ENCODE assay signal across 1 cellular context in the genomic region with DNA sequence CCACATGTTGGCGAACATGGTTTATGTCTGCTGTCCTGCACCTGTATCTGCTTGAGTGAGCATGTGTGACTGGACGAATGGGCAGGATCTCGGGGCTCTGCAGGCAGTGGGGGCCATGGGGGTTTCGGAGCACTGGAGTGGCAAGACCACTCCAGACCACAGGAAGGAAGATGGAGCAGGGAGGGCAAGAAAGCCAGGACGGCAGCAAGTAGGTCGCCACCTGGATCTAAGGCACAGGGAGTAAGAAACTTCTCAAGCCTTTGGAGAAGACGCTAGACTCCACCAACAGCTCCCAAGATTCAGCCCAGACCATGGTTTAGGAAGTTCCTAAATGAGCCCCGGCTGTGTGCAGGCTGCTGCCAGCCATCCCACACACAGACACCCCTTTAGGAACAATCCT.
TF ChIP-seq lines count a peak whose summit lies in the region.

No MANE protein-coding gene starts in this region.

TF ChIP-seq in GM23338, 12 proteins besides CTCF, POLR2A, EP300 and RAD21 (continued from another document):
- TF ChIP-seq, protein P1, sequence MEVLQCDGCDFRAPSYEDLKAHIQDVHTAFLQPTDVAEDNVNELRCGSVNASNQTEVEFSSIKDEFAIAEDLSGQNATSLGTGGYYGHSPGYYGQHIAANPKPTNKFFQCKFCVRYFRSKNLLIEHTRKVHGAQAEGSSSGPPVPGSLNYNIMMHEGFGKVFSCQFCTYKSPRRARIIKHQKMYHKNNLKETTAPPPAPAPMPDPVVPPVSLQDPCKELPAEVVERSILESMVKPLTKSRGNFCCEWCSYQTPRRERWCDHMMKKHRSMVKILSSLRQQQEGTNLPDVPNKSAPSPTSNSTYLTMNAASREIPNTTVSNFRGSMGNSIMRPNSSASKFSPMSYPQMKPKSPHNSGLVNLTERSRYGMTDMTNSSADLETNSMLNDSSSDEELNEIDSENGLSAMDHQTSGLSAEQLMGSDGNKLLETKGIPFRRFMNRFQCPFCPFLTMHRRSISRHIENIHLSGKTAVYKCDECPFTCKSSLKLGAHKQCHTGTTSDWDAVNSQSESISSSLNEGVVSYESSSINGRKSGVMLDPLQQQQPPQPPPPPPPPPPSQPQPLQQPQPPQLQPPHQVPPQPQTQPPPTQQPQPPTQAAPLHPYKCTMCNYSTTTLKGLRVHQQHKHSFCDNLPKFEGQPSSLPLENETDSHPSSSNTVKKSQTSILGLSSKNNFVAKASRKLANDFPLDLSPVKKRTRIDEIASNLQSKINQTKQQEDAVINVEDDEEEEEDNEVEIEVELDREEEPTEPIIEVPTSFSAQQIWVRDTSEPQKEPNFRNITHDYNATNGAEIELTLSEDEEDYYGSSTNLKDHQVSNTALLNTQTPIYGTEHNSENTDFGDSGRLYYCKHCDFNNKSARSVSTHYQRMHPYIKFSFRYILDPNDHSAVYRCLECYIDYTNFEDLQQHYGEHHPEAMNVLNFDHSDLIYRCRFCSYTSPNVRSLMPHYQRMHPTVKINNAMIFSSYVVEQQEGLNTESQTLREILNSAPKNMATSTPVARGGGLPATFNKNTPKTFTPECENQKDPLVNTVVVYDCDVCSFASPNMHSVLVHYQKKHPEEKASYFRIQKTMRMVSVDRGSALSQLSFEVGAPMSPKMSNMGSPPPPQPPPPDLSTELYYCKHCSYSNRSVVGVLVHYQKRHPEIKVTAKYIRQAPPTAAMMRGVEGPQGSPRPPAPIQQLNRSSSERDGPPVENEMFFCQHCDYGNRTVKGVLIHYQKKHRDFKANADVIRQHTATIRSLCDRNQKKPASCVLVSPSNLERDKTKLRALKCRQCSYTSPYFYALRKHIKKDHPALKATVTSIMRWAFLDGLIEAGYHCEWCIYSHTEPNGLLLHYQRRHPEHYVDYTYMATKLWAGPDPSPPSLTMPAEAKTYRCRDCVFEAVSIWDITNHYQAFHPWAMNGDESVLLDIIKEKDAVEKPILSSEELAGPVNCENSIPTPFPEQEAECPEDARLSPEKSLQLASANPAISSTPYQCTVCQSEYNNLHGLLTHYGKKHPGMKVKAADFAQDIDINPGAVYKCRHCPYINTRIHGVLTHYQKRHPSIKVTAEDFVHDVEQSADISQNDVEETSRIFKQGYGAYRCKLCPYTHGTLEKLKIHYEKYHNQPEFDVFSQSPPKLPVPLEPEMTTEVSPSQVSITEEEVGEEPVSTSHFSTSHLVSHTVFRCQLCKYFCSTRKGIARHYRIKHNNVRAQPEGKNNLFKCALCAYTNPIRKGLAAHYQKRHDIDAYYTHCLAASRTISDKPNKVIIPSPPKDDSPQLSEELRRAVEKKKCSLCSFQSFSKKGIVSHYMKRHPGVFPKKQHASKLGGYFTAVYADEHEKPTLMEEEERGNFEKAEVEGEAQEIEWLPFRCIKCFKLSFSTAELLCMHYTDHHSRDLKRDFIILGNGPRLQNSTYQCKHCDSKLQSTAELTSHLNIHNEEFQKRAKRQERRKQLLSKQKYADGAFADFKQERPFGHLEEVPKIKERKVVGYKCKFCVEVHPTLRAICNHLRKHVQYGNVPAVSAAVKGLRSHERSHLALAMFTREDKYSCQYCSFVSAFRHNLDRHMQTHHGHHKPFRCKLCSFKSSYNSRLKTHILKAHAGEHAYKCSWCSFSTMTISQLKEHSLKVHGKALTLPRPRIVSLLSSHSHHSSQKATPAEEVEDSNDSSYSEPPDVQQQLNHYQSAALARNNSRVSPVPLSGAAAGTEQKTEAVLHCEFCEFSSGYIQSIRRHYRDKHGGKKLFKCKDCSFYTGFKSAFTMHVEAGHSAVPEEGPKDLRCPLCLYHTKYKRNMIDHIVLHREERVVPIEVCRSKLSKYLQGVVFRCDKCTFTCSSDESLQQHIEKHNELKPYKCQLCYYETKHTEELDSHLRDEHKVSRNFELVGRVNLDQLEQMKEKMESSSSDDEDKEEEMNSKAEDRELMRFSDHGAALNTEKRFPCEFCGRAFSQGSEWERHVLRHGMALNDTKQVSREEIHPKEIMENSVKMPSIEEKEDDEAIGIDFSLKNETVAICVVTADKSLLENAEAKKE (CRISPR knock-in tag; IDR thresholded peaks at IDR 0.05) = no peak
- TF ChIP-seq CREB1 (CRISPR knock-in tag; IDR thresholded peaks at IDR 0.05; ENCODE audit: low read depth) (no peak), ZNF331 (CRISPR knock-in tag; IDR thresholded peaks at IDR 0.05; ENCODE audit: low read depth) (no peak), ZNF114 (CRISPR knock-in tag; IDR thresholded peaks at IDR 0.05) (no peak), EZH2 (IDR thresholded peaks at IDR 0.05; ENCODE audit: low read depth, unreplicated experiment) (no peak), NANOG (IDR thresholded peaks at IDR 0.05; ENCODE audit: borderline replicate concordance) (no peak), STAT1 (IDR thresholded peaks at IDR 0.05; ENCODE audit: unreplicated experiment) (no peak), POLR2AphosphoS5 (IDR thresholded peaks at IDR 0.05; ENCODE audit: low read depth) (no peak), EZH2phosphoT487 (IDR thresholded peaks at IDR 0.05; ENCODE audit: unreplicated experiment) (no peak)
- TF ChIP-seq, protein P2, sequence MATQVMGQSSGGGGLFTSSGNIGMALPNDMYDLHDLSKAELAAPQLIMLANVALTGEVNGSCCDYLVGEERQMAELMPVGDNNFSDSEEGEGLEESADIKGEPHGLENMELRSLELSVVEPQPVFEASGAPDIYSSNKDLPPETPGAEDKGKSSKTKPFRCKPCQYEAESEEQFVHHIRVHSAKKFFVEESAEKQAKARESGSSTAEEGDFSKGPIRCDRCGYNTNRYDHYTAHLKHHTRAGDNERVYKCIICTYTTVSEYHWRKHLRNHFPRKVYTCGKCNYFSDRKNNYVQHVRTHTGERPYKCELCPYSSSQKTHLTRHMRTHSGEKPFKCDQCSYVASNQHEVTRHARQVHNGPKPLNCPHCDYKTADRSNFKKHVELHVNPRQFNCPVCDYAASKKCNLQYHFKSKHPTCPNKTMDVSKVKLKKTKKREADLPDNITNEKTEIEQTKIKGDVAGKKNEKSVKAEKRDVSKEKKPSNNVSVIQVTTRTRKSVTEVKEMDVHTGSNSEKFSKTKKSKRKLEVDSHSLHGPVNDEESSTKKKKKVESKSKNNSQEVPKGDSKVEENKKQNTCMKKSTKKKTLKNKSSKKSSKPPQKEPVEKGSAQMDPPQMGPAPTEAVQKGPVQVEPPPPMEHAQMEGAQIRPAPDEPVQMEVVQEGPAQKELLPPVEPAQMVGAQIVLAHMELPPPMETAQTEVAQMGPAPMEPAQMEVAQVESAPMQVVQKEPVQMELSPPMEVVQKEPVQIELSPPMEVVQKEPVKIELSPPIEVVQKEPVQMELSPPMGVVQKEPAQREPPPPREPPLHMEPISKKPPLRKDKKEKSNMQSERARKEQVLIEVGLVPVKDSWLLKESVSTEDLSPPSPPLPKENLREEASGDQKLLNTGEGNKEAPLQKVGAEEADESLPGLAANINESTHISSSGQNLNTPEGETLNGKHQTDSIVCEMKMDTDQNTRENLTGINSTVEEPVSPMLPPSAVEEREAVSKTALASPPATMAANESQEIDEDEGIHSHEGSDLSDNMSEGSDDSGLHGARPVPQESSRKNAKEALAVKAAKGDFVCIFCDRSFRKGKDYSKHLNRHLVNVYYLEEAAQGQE (IDR thresholded peaks at IDR 0.05; ENCODE audit: unreplicated experiment) = no peak
- TF ChIP-seq, protein P3, sequence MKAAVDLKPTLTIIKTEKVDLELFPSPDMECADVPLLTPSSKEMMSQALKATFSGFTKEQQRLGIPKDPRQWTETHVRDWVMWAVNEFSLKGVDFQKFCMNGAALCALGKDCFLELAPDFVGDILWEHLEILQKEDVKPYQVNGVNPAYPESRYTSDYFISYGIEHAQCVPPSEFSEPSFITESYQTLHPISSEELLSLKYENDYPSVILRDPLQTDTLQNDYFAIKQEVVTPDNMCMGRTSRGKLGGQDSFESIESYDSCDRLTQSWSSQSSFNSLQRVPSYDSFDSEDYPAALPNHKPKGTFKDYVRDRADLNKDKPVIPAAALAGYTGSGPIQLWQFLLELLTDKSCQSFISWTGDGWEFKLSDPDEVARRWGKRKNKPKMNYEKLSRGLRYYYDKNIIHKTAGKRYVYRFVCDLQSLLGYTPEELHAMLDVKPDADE (IDR thresholded peaks at IDR 0.05) = no peak
